Comparison of ENCODE assay signal across 36 cellular contexts in the genomic region with DNA sequence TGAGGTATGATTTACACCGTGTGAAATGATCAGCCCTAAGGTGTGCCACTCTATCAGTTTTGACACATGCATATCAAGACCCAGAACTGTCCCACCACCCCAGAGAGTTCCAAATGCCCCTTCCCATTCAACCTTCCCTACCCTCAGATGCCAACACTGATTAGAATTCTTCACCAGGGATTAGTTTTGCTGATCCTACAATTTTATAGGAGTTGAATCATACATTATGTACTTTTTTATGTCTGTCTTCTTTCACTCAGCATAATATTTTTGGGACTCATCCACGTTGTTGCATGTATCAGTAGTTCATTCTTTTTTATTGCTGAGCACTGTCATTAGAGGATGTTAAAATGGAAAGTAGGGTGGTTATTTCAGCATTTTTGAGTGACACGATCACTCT.
DNase-seq lines count a peak whose midpoint lies in the region; ATAC-seq, FAIRE-seq and TF ChIP-seq lines count a peak whose summit lies in the region.
"Had no signal": no experiment of that assay in that cellular context is flagged by ENCODE, and none has a peak within 500 bp of the region (broad histone marks: within the 10 kb centered on the region; RNA-seq: fewer than 3 reads in every experiment).

No MANE protein-coding gene starts in this region.

- no peak overlapping the region for H4K8ac ChIP-seq in IMR-90 (ENCODE audit: low read depth in 2 of 2, low read length in 2 of 2)

- H3K27ac ChIP-seq in HepG2 (ENCODE audit: extremely low read length, insufficient read depth, low read length) (no peak overlapping the region), right lobe of liver (no peak overlapping the region), A549 (no peak overlapping the region), IMR-90 (ENCODE audit: insufficient read depth, low read length) (no peak overlapping the region), K562 (ENCODE audit: extremely low read depth, low read depth, low read length) (no peak overlapping the region)
- H3K27ac ChIP-seq: 22Rv1; BLaER1; BLaER1 treated with 17β-estradiol and CSF1 and Interleukin-3, amounts not matched to agents 10 nM and 100 nM; C4-2B had no signal

- no peak for TF ChIP-seq POLR2A in HepG2 (IDR thresholded peaks at IDR 0.05; ENCODE audit: insufficient read depth in 1 of 2, low read depth in 2 of 2, low read length in 2 of 2)
- no peak for TF ChIP-seq POLR2A in right lobe of liver (IDR thresholded peaks at IDR 0.05)
- no peak for TF ChIP-seq POLR2A in A549 (IDR thresholded peaks at IDR 0.05; ENCODE audit: low read length)
- TF ChIP-seq POLR2A in IMR-90 (IDR thresholded peaks at IDR 0.05; ENCODE audit: low read depth, low read length), result no peak
- TF ChIP-seq POLR2A in K562 (conservative IDR thresholded peaks at IDR 0.05), result no peak

- no peak overlapping the region for H3K4me3 ChIP-seq in HepG2 (replicated peaks in 1 of 3; ENCODE audit: insufficient read depth in 1 of 3, low read depth in 2 of 3, low read length in 3 of 3)
- H3K4me3 ChIP-seq in right lobe of liver, result no peak overlapping the region
- no peak overlapping the region for H3K4me3 ChIP-seq in A549
- H3K4me3 ChIP-seq in IMR-90 (ENCODE audit: insufficient read depth, low read depth, low read length), result no peak overlapping the region
- no peak overlapping the region for H3K4me3 ChIP-seq in K562
- H3K4me3 ChIP-seq: BLaER1; BLaER1 treated with 17β-estradiol and CSF1 and Interleukin-3, amounts not matched to agents 10 nM and 100 nM had no signal

- H3K27me3 Mint-ChIP-seq in activated T-helper 17 cell treated with anti-CD3 and anti-CD28 coated beads, Interleukin-2, amount 50 U/mL, for 72 hours, result peaks cover 16% of the 10 kb centered on the region
- H3K27me3 Mint-ChIP-seq: CD4-positive, CD25-positive, alpha-beta regulatory T cell had no signal

- H3K27ac Mint-ChIP-seq in activated T-helper 17 cell treated with anti-CD3 and anti-CD28 coated beads, Interleukin-2, amount 50 U/mL, for 72 hours, result no peak overlapping the region
- H3K27ac Mint-ChIP-seq: B cell; CD14-positive monocyte; CD4-positive, alpha-beta memory T cell; CD4-positive, alpha-beta T cell; CD4-positive, CD25-positive, alpha-beta regulatory T cell; CD8-positive, alpha-beta memory T cell; CD8-positive, alpha-beta T cell had no signal

- no peaks in the 10 kb centered on the region for H3K79me1 ChIP-seq in IMR-90 (ENCODE audit: low read depth in 1 of 2, low read length in 2 of 2)

- H3K79me2 ChIP-seq in HepG2 (ENCODE audit: insufficient read depth, low read length) (no peaks in the 10 kb centered on the region), K562 (ENCODE audit: control insufficient read depth, insufficient read depth, low read length) (no peaks in the 10 kb centered on the region)

- H2AFZ ChIP-seq in HepG2 (ENCODE audit: low read length) (no peak overlapping the region), IMR-90 (replicated peaks; ENCODE audit: low read length, poor library complexity) (no peak overlapping the region), K562 (ENCODE audit: low read depth, low read length) (no peak overlapping the region)

- WGBS in HepG2 (ENCODE audit: low lambda C conversion rate), result 0% methylated on average over 3 of the region's 3 CpGs
- WGBS in right lobe of liver (ENCODE audit: insufficient coverage, low coverage, low lambda C conversion rate, missing lambda C conversion rate), result 65% methylated on average over 3 of the region's 3 CpGs
- WGBS in A549 (ENCODE audit: missing lambda C conversion rate), result 14% methylated on average over 3 of the region's 3 CpGs
- WGBS in IMR-90 (ENCODE audit: extremely low coverage in 2 of 2, insufficient read length in 1 of 2), 2 experiments, result 100% methylated on average over 1 of the region's 3 CpGs; no CpG with 5 or more reads in 1 of the 2 experiments
- 2% methylated on average over 3 of the region's 3 CpGs for WGBS in K562 (ENCODE audit: insufficient coverage, low coverage, missing lambda C conversion rate)

- H3K27me3 ChIP-seq in HepG2 (ENCODE audit: control insufficient read depth in 1 of 2, insufficient read depth in 2 of 2, low read length in 2 of 2) (peaks cover 0 to 14% of the 10 kb centered on the region in 2 experiments; a peak in 1 of 5 replicates), right lobe of liver (no peaks in the 10 kb centered on the region), IMR-90 (ENCODE audit: control insufficient read depth, insufficient read depth, low read length) (no peaks in the 10 kb centered on the region), K562 (ENCODE audit: control insufficient read depth in 2 of 2, insufficient read depth in 2 of 2, low read length in 2 of 2) (peaks cover 7 to 28% of the 10 kb centered on the region in 2 experiments; a peak in 2 of 5 replicates)
- H3K27me3 ChIP-seq: BE2C; BLaER1; BLaER1 treated with 17β-estradiol and CSF1 and Interleukin-3, amounts not matched to agents 10 nM and 100 nM had no signal

- no peak for FAIRE-seq in HepG2 (lab: Jason Lieb, UNC)
- FAIRE-seq in A549 (lab: Jason Lieb, UNC), result no peak
- no peak for FAIRE-seq in K562 (lab: Jason Lieb, UNC)
- FAIRE-seq: A204.1, D721Med had no signal

- no peak overlapping the region for H4K91ac ChIP-seq in IMR-90 (ENCODE audit: insufficient read depth, low read depth, low read length)

- no peak overlapping the region for H2AK5ac ChIP-seq in IMR-90 (ENCODE audit: low read depth, low read length)

- H2BK20ac ChIP-seq in IMR-90 (ENCODE audit: low read depth, low read length), result no peak overlapping the region

- H3K4me1 ChIP-seq in HepG2 (ENCODE audit: insufficient read depth, low read length) (no peaks in the 10 kb centered on the region), right lobe of liver (no peaks in the 10 kb centered on the region), A549 (no peaks in the 10 kb centered on the region), IMR-90 (ENCODE audit: control insufficient read depth, insufficient read depth, low read length) (no peaks in the 10 kb centered on the region), K562 (replicated peaks in 1 of 2; ENCODE audit: control insufficient read depth in 2 of 2, insufficient read depth in 2 of 2, low read length in 2 of 2) (no peaks in the 10 kb centered on the region)
- H3K4me1 ChIP-seq: BE2C, BLaER1, Caco-2 had no signal

- POLR2A ChIA-PET in HepG2 (lab: Yijun Ruan, JAX) (no interaction called here), A549 (lab: Yijun Ruan, JAX) (no interaction called here), IMR-90 (lab: Charles Lee; ENCODE audit: unreplicated experiment) (no interaction called here), K562 (lab: Yijun Ruan, JAX) (no interaction called here)

- dilution Hi-C loops in IMR-90 (cut with HindIII; ENCODE audit: low sequenced_read_pairs, unreplicated experiment), result no loop called here

- H3K4ac ChIP-seq in IMR-90 (ENCODE audit: low read depth, low read length), result no peak overlapping the region

- in situ Hi-C loops in HepG2 (cut with HindIII; ENCODE audit: extremely low pct_ligation_motif_present, low pct_unique_long_range_greater_than_20kb) (no loop called here), IMR-90 (cut with MboI; ENCODE audit: low sequenced_read_pairs) (no loop called here), K562 (cut with MboI) (no loop called here)

- DNase-seq in HepG2 (ENCODE audit: low spot score) (no peak), right lobe of liver (no peak), A549 (ENCODE audit: low read depth in 1 of 2, low spot score in 1 of 2) (no peak), IMR-90 (no peak), K562 (ENCODE audit: extremely low read depth in 1 of 4, low spot score in 3 of 4) (no peak), left colon (no peak)
- DNase-seq: 8988T; ACHN; AML-193; BE2C; C1 segment of cervical spinal cord; Caco-2; Calu3; CD4-positive, alpha-beta memory T cell; CD4-positive, alpha-beta T cell; CD4-positive, CD25-positive, alpha-beta regulatory T cell; CD8-positive, alpha-beta memory T cell; CD8-positive, alpha-beta T cell; COR-L47; DMS 273 treated with DMSO at 0.1 percent for 48 hours; DMS153; DMS53; DMS79; DMS79 treated with DMSO at 0.1 percent for 48 hours; DND-41; EL had no signal

- H3K4me3 Mint-ChIP-seq in activated T-helper 17 cell treated with anti-CD3 and anti-CD28 coated beads, Interleukin-2, amount 50 U/mL, for 72 hours, result no peak overlapping the region
- H3K4me3 Mint-ChIP-seq: B cell; CD14-positive monocyte; CD4-positive, alpha-beta memory T cell; CD4-positive, alpha-beta T cell; CD4-positive, CD25-positive, alpha-beta regulatory T cell; CD8-positive, alpha-beta memory T cell; CD8-positive, alpha-beta T cell had no signal

- H3K9me1 ChIP-seq in IMR-90 (ENCODE audit: insufficient read depth, low read length) (no peaks in the 10 kb centered on the region), K562 (ENCODE audit: control insufficient read depth, insufficient read depth, low read length) (no peaks in the 10 kb centered on the region)

- no peak for TF ChIP-seq RAD21 in HepG2 (CRISPR knock-in tag; IDR thresholded peaks at IDR 0.05)
- no peak for TF ChIP-seq RAD21 in A549 (conservative IDR thresholded peaks at IDR 0.05 in 1 of 2, IDR thresholded peaks at IDR 0.05 in 1 of 2)
- TF ChIP-seq RAD21 in IMR-90 (IDR thresholded peaks at IDR 0.05; ENCODE audit: low read length), result no peak
- TF ChIP-seq RAD21 in K562 (CRISPR knock-in tag; conservative IDR thresholded peaks at IDR 0.05 in 1 of 2, IDR thresholded peaks at IDR 0.05 in 1 of 2), result no peak

- no peak for ATAC-seq in HepG2
- no peak for ATAC-seq in right lobe of liver
- ATAC-seq in A549, result no peak
- no peak for ATAC-seq in IMR-90 (ENCODE audit: low read depth)
- ATAC-seq in K562, result no peak
- ATAC-seq in HG03039 (IDR thresholded peaks at IDR 0.05; ENCODE audit: unreplicated experiment), result no peak
- ATAC-seq in left colon, result no peak
- ATAC-seq in activated T-helper 17 cell treated with anti-CD3 and anti-CD28 coated beads, Interleukin-2, amount 50 U/mL, for 72 hours (replicated peaks), result no peak
- ATAC-seq: CD8-positive, alpha-beta T cell had no signal

- H2BK120ac ChIP-seq in IMR-90 (ENCODE audit: low read depth, low read length), result no peak overlapping the region

- no peak overlapping the region for H2BK5ac ChIP-seq in IMR-90 (ENCODE audit: low read depth, low read length, poor library complexity, severe bottlenecking)

- H2BK15ac ChIP-seq in IMR-90 (ENCODE audit: low read depth, low read length), result no peak overlapping the region

- H3K9ac ChIP-seq in HepG2 (ENCODE audit: insufficient read depth, low read depth, low read length) (no peak overlapping the region), IMR-90 (ENCODE audit: low read depth, low read length) (no peak overlapping the region), K562 (ENCODE audit: insufficient read depth in 1 of 2, low read depth in 2 of 2, low read length in 2 of 2) (no peak overlapping the region)
- H3K9ac ChIP-seq: BLaER1; BLaER1 treated with 17β-estradiol and CSF1 and Interleukin-3, amounts not matched to agents 10 nM and 100 nM had no signal

- H2AK9ac ChIP-seq in IMR-90 (replicated peaks; ENCODE audit: low read depth, low read length, poor library complexity), result no peak overlapping the region

- intact Hi-C loops in HepG2 (cut with micrococcal nuclease; ENCODE audit: unreplicated experiment) (no loop called here), right lobe of liver (cut with DNase I) (no loop called here), IMR-90 (cut with micrococcal nuclease) (no loop called here), K562 (cut with micrococcal nuclease) (no loop called here), left colon (cut with DNase I, micrococcal nuclease) (no loop called here)

- BruUV-seq in HepG2 (replicated peaks; lab: Mats Ljungman, UMichigan), result no TSS peak
- BruUV-seq in IMR-90 (replicated peaks; lab: Mats Ljungman, UMichigan), result no TSS peak
- no TSS peak for BruUV-seq in K562 (replicated peaks; lab: Mats Ljungman, UMichigan)

- CTCF ChIA-PET in HepG2 (lab: Yijun Ruan, JAX; ENCODE audit: low intra/inter-chr PET ratio, low total read pairs), result no interaction called here
- CTCF ChIA-PET in A549 (lab: Yijun Ruan, JAX), result no interaction called here
- CTCF ChIA-PET in IMR-90 (lab: Yijun Ruan, JAX), result no interaction called here
- CTCF ChIA-PET in K562 (lab: Yijun Ruan, JAX; ENCODE audit: low intra/inter-chr PET ratio), result interaction anchor here (0.8 kb wide), 1 partner anchor 10 kb away, joined by 3 read pairs; no protein-coding TSS in a partner anchor

- H3K9me3 ChIP-seq in HepG2 (ENCODE audit: low read length) (0 out of 2 replicates have a peak, but pooled peaks cover 4% of the 10 kb centered on the region), right lobe of liver (no peaks in the 10 kb centered on the region), A549 (no peaks in the 10 kb centered on the region), IMR-90 (ENCODE audit: control insufficient read depth, insufficient read depth, low read length) (no peaks in the 10 kb centered on the region), K562 (replicated peaks; ENCODE audit: control insufficient read depth, insufficient read depth, low read depth, low read length) (no peaks in the 10 kb centered on the region)
- H3K9me3 ChIP-seq: BE2C, Caco-2 had no signal

- H4K5ac ChIP-seq in IMR-90 (ENCODE audit: low read depth, low read length), result no peak overlapping the region

- H3K18ac ChIP-seq in IMR-90 (ENCODE audit: low read depth, low read length), result no peak overlapping the region

- TF ChIP-seq CTCF in HepG2 (CRISPR knock-in tag; IDR thresholded peaks at IDR 0.05) (no peak), right lobe of liver (IDR thresholded peaks at IDR 0.05) (no peak), A549 (IDR thresholded peaks at IDR 0.05) (no peak), IMR-90 (conservative IDR thresholded peaks at IDR 0.05; ENCODE audit: low read depth, low read length) (no peak), K562 (IDR thresholded peaks at IDR 0.05 in 2 of 3, conservative IDR thresholded peaks at IDR 0.05 in 1 of 3; ENCODE audit: insufficient read depth in 2 of 3, low read depth in 1 of 3, low read length in 3 of 3) (no peak)

- TF ChIP-seq EP300 in HepG2 (IDR thresholded peaks at IDR 0.05; ENCODE audit: low read depth in 2 of 2, low read length in 2 of 2) (no peak), HepG2 (CRISPR knock-in tag; IDR thresholded peaks at IDR 0.05; ENCODE audit: borderline replicate concordance) (no peak), A549 (IDR thresholded peaks at IDR 0.05) (no peak), K562 (IDR thresholded peaks at IDR 0.05; ENCODE audit: low read length) (no peak)

- no peak overlapping the region for H3K4me2 ChIP-seq in HepG2 (ENCODE audit: low read depth, low read length)
- H3K4me2 ChIP-seq in A549, result no peak overlapping the region
- H3K4me2 ChIP-seq in IMR-90 (ENCODE audit: low read depth, low read length), result no peak overlapping the region
- no peak overlapping the region for H3K4me2 ChIP-seq in K562 (ENCODE audit: insufficient read depth, low read length)
- H3K4me2 ChIP-seq: BLaER1; BLaER1 treated with 17β-estradiol and CSF1 and Interleukin-3, amounts not matched to agents 10 nM and 100 nM had no signal

- H4K20me1 ChIP-seq in HepG2 (ENCODE audit: insufficient read depth, low read length) (no peaks in the 10 kb centered on the region), IMR-90 (ENCODE audit: insufficient read depth, low read length) (no peaks in the 10 kb centered on the region), K562 (replicated peaks; ENCODE audit: control insufficient read depth, insufficient read depth, low read length) (no peaks in the 10 kb centered on the region)
- H4K20me1 ChIP-seq: BLaER1; BLaER1 treated with 17β-estradiol and CSF1 and Interleukin-3, amounts not matched to agents 10 nM and 100 nM had no signal

- H3K23ac ChIP-seq in IMR-90 (ENCODE audit: low read depth, low read length), result no peak overlapping the region

- H3K36me3 Mint-ChIP-seq in activated T-helper 17 cell treated with anti-CD3 and anti-CD28 coated beads, Interleukin-2, amount 50 U/mL, for 72 hours (ENCODE audit: low read depth), result no peaks in the 10 kb centered on the region
- H3K36me3 Mint-ChIP-seq: CD14-positive monocyte; CD4-positive, alpha-beta memory T cell; CD4-positive, CD25-positive, alpha-beta regulatory T cell; CD8-positive, alpha-beta memory T cell; CD8-positive, alpha-beta T cell had no signal

- H3K36me3 ChIP-seq in HepG2 (replicated peaks in 1 of 2; ENCODE audit: control insufficient read depth in 1 of 2, insufficient read depth in 2 of 2, low read length in 2 of 2), result no peaks in the 10 kb centered on the region
- no peaks in the 10 kb centered on the region for H3K36me3 ChIP-seq in right lobe of liver
- no peaks in the 10 kb centered on the region for H3K36me3 ChIP-seq in IMR-90 (ENCODE audit: control insufficient read depth, insufficient read depth, low read length)
- H3K36me3 ChIP-seq in K562 (ENCODE audit: control insufficient read depth, insufficient read depth, low read length), result no peaks in the 10 kb centered on the region
- H3K36me3 ChIP-seq: BE2C; BLaER1; BLaER1 treated with 17β-estradiol and CSF1 and Interleukin-3, amounts not matched to agents 10 nM and 100 nM had no signal

- no peak overlapping the region for H3K56ac ChIP-seq in IMR-90 (ENCODE audit: extremely low read depth, insufficient read depth, low read length)

- H3K4me1 Mint-ChIP-seq in activated T-helper 17 cell treated with anti-CD3 and anti-CD28 coated beads, Interleukin-2, amount 50 U/mL, for 72 hours, result no peaks in the 10 kb centered on the region
- H3K4me1 Mint-ChIP-seq: B cell; CD14-positive monocyte; CD4-positive, alpha-beta memory T cell; CD4-positive, CD25-positive, alpha-beta regulatory T cell; CD8-positive, alpha-beta memory T cell had no signal

- H3K9me3 Mint-ChIP-seq in activated T-helper 17 cell treated with anti-CD3 and anti-CD28 coated beads, Interleukin-2, amount 50 U/mL, for 72 hours, result no peaks in the 10 kb centered on the region
- H3K9me3 Mint-ChIP-seq: CD4-positive, alpha-beta T cell; CD4-positive, CD25-positive, alpha-beta regulatory T cell; CD8-positive, alpha-beta memory T cell; CD8-positive, alpha-beta T cell had no signal

- no peak overlapping the region for H3K14ac ChIP-seq in IMR-90 (replicated peaks; ENCODE audit: low read depth, low read length)
